ENCODE assay signal across 8 cellular contexts in the genomic region with DNA sequence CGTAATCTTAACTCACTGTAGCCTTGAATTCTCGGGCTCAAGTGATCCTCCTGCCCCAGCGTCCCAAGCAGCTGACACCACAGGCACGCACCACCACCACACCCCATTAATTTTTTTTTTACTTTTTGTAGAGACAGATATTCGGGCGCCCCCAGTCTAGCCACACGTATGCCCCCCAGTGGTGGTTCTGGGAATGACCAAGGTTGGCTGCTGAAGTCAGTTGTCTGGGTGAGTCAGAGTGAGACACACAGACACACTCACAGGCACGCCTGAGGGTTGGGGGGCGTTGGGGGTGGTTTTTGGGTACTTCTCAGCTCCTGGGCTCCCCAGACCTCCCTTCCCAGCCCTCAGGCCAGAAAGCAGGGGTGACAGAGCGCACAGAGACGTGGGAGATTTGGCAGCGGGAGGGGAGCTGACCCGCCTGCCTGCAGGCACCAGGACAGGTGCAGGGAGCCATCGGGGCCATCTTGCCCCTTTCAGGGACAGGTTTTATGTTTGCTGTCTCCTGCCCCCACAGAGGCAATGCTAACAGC. TPM values are rescaled to one million over a fixed set of nuclear protein-coding genes. Genes with fewer than 3 reads are reported as not detected.
DNase-seq lines count a peak whose midpoint lies in the region; FAIRE-seq and TF ChIP-seq lines count a peak whose summit lies in the region.

No MANE protein-coding gene starts in this region.

- DNase-seq in GM13977 (ENCODE audit: low spot score) (peak; percentile 91), Karpas-422 (peak; percentile 94), SK-MEL-5 (ENCODE audit: low read depth, low spot score) (peak; percentile 76), globus pallidus (ENCODE audit: low spot score) (peak; percentile 45), progenitor cell of endocrine pancreas (ENCODE audit: low spot score, unreplicated experiment) (peak; percentile 72), urothelium cell line (ENCODE audit: low spot score) (peak; percentile 71)
- peak; percentile 71 to 82 (median 76) for DNase-seq in activated naive CD4-positive, alpha-beta T cell (lab: John Stamatoyannopoulos, UW)

- FAIRE-seq in urothelium cell line (lab: Jason Lieb, UNC): no peak

- H3K4me2 ChIP-seq in Karpas-422 (ENCODE audit: low read depth, low read length, poor library complexity, severe bottlenecking): no peak overlapping the region

- peaks cover 7% of the 10 kb centered on the region for H3K4me1 Mint-ChIP-seq in progenitor cell of endocrine pancreas (ENCODE audit: low read depth)

- no peaks in the 10 kb centered on the region for H3K9me2 ChIP-seq in Karpas-422 (replicated peaks; ENCODE audit: insufficient read depth, low read length)

- in situ Hi-C loops in GM13977 (cut with MboI; ENCODE audit: low pct_unique_long_range_greater_than_20kb, low sequenced_read_pairs, unreplicated experiment) (no loop called here), SK-MEL-5 (cut with HindIII; ENCODE audit: low pct_unique_long_range_greater_than_20kb, low sequenced_read_pairs) (no loop called here)

- H3K27me3 ChIP-seq in Karpas-422 (ENCODE audit: low read length): no peaks in the 10 kb centered on the region

- peaks cover 6% of the 10 kb centered on the region; the same call in 1 of the 2 replicates for H4K20me1 ChIP-seq in Karpas-422 (ENCODE audit: insufficient read depth, low read depth, low read length)

- no peak overlapping the region for H3K9ac ChIP-seq in Karpas-422 (ENCODE audit: low read length)

- H3K36me3 ChIP-seq in Karpas-422 (ENCODE audit: insufficient read depth, low read length): no peaks in the 10 kb centered on the region

- H3K79me2 ChIP-seq in Karpas-422 (ENCODE audit: low read length): no peaks in the 10 kb centered on the region

- H3K4me1 ChIP-seq in Karpas-422 (ENCODE audit: low read length): peaks cover 11% of the 10 kb centered on the region

- H3K27me3 Mint-ChIP-seq in progenitor cell of endocrine pancreas: peaks cover 8% of the 10 kb centered on the region

- H3K27ac ChIP-seq in 22Rv1 (no peak overlapping the region), Karpas-422 (ENCODE audit: low read length) (no peak overlapping the region)

- H3K4me3 Mint-ChIP-seq in progenitor cell of endocrine pancreas (ENCODE audit: low read depth): peak overlapping the region; percentile 51

- no peak overlapping the region for H3K4me3 ChIP-seq in Karpas-422 (ENCODE audit: low read length)

- H3K27ac Mint-ChIP-seq in progenitor cell of endocrine pancreas: peak overlapping the region; percentile 65

- peak; percentile 95 for TF ChIP-seq CTCF in 22Rv1 (IDR thresholded peaks at IDR 0.05)
- TF ChIP-seq CTCF in GM13977 (IDR thresholded peaks at IDR 0.05; ENCODE audit: extremely low read depth, insufficient read depth, missing control alignments): peak; percentile 85
- TF ChIP-seq CTCF in progenitor cell of endocrine pancreas (IDR thresholded peaks at IDR 0.05; ENCODE audit: unreplicated experiment): peak; percentile 80

- H3K9me3 ChIP-seq in Karpas-422 (ENCODE audit: low read length): no peaks in the 10 kb centered on the region

- H2AFZ ChIP-seq in Karpas-422 (ENCODE audit: low read length): no peak overlapping the region

- no peaks in the 10 kb centered on the region for H3K36me3 Mint-ChIP-seq in progenitor cell of endocrine pancreas (ENCODE audit: insufficient read depth)

- H3K9me3 Mint-ChIP-seq in progenitor cell of endocrine pancreas (ENCODE audit: low read depth): no peaks in the 10 kb centered on the region

RNA-seq across cellular contexts. Expression of a gene that starts 4.2 kb away (rescaled TPM):
- not detected in 2 replicates for total RNA-seq in Karpas-422 (2014; rRNA removed; shearing (Covaris generic); ENCODE audit: low replicate concordance)
- total RNA-seq in SK-MEL-5 (2014; rRNA removed; shearing (Covaris generic)): not detected in 2 replicates
- not detected in 2 replicates for polyA plus RNA-seq in SK-MEL-5 (2015; cell fraction: cytosol; rRNA removed)
- polyA plus RNA-seq in SK-MEL-5 (2015; cell fraction: nucleus; rRNA removed): 1.1 and 1.4 TPM in 2 replicates
- 2.7 and 3.2 TPM in 2 replicates for total RNA-seq in progenitor cell of endocrine pancreas

RNA-seq across cellular contexts. Expression of a gene that starts 13.8 kb away (rescaled TPM):
- total RNA-seq in Karpas-422 (2014; rRNA removed; shearing (Covaris generic); ENCODE audit: low replicate concordance): 36.4 and 55.4 TPM in 2 replicates
- 22.4 and 25.5 TPM in 2 replicates for total RNA-seq in SK-MEL-5 (2014; rRNA removed; shearing (Covaris generic))
- 84.1 and 95.3 TPM in 2 replicates for polyA plus RNA-seq in SK-MEL-5 (2015; cell fraction: cytosol; rRNA removed)
- 204 and 302 TPM in 2 replicates for polyA plus RNA-seq in SK-MEL-5 (2015; cell fraction: nucleus; rRNA removed)
- 57.4 and 59.8 TPM in 2 replicates for total RNA-seq in progenitor cell of endocrine pancreas

RNA-seq across cellular contexts. Expression of a gene that starts 22.1 kb away (rescaled TPM):
- 0.51 TPM in 1 of 2 replicates, not detected in the other for total RNA-seq in Karpas-422 (2014; rRNA removed; shearing (Covaris generic); ENCODE audit: low replicate concordance)
- 0.55 and 0.75 TPM in 2 replicates for total RNA-seq in SK-MEL-5 (2014; rRNA removed; shearing (Covaris generic))
- 0.15 and 0.94 TPM in 2 replicates for polyA plus RNA-seq in SK-MEL-5 (2015; cell fraction: cytosol; rRNA removed)
- polyA plus RNA-seq in SK-MEL-5 (2015; cell fraction: nucleus; rRNA removed): 9.0 and 23.1 TPM in 2 replicates
- total RNA-seq in progenitor cell of endocrine pancreas: 15.3 and 16.3 TPM in 2 replicates

RNA-seq across cellular contexts. Expression of a gene that starts 22.4 kb away (rescaled TPM):
- 2.8 and 7.8 TPM in 2 replicates for total RNA-seq in Karpas-422 (2014; rRNA removed; shearing (Covaris generic); ENCODE audit: low replicate concordance)
- 1.4 and 1.7 TPM in 2 replicates for total RNA-seq in SK-MEL-5 (2014; rRNA removed; shearing (Covaris generic))
- 1.8 and 2.2 TPM in 2 replicates for polyA plus RNA-seq in SK-MEL-5 (2015; cell fraction: cytosol; rRNA removed)
- 13.2 and 18.3 TPM in 2 replicates for polyA plus RNA-seq in SK-MEL-5 (2015; cell fraction: nucleus; rRNA removed)
- total RNA-seq in progenitor cell of endocrine pancreas: 31.7 and 33.8 TPM in 2 replicates
